ENCODE assay signal across 8 cellular contexts in the genomic region with DNA sequence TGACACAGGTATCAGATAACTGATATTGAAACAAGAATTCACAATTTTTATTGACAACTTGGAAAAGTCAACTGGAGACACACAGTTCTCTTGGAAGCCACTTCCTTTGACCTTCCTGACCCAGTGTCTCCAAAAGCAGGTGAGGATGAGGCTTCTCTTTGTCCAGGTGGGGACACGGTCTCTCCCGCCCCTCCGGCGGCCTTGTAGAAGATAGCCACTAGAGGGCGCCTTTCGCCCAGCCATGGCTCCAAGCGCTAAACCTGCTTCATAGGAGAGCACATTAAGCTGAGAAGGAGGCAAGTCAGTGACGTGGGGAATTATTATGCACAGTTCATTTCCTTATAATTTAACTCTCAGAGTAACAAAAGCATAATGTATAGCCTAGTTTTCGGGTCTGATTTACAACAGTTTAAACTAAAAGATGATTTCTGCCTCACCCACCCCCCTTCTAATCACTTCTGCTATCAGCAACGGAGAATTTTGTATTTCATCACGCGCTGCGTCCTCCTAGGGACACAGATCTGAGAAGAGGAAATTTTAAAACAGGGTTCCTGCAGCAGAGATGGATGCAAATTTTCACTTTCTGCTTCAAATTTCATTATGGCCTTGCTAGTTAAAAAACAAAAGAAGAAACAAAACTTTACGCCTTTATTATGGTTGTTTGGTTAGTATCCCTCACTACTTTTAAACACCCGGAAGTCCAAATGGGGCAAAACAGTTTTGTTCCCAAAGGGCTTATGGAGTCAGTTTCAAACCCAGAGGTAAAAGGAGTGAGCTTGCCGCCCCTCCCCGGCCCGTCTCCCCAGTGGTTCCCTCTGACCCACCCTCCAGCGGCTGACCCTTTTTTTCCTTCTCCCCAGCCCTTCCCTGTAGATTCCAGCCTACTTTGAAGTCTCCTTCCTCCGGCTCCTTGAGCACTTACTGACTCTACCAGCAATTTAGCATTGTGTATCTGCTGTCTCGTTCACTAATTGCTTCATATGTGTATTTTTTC.
DNase-seq lines count a peak whose midpoint lies in the region; ATAC-seq and TF ChIP-seq lines count a peak whose summit lies in the region.

No MANE protein-coding gene starts in this region.

- DNase-seq in DMS153 (lab: John Stamatoyannopoulos, UW) = peak; percentile 77
- DNase-seq in HuH-7.5 (ENCODE audit: low spot score) = peak; percentile 35
- DNase-seq in PC-3 = peak; percentile 87
- DNase-seq in activated T-cell treated with anti-CD3 and anti-CD28 coated beads, Interleukin-2, amount 50 U/mL, for 72 hours = peak; percentile 82 to 85
- peak; percentile 78 for DNase-seq in fibroblast of peridontal ligament (ENCODE audit: extremely low read depth)
- peak; percentile 81 for DNase-seq in nephron progenitor cell
- peak; percentile 82 for DNase-seq in stimulated activated naive CD8-positive, alpha-beta T cell treated with anti-CD3 and anti-CD28 coated beads, Interleukin-15, Interleukin-2, amounts not matched to agents 100 U/mL and 50 U/mL, for 24 hours

- no peak overlapping the region for H3K9ac ChIP-seq in PC-3 (ENCODE audit: low read length)

- H3K4me3 Mint-ChIP-seq in activated T-cell treated with anti-CD3 and anti-CD28 coated beads, Interleukin-2, amount 50 U/mL, for 72 hours = peak overlapping the region; percentile 78 to 89
- H3K4me3 Mint-ChIP-seq in nephron progenitor cell = peak overlapping the region; percentile 84

- H3K9me3 ChIP-seq in PC-3 (ENCODE audit: low read length) = no peaks in the 10 kb centered on the region

- H3K9me3 Mint-ChIP-seq in activated T-cell treated with anti-CD3 and anti-CD28 coated beads, Interleukin-2, amount 50 U/mL, for 72 hours = no peaks in the 10 kb centered on the region
- peaks cover 10% of the 10 kb centered on the region for H3K9me3 Mint-ChIP-seq in nephron progenitor cell

- no peaks in the 10 kb centered on the region for H3K79me2 ChIP-seq in PC-3 (ENCODE audit: low read length)

- H4K20me1 ChIP-seq in PC-3 (ENCODE audit: low read length) = no peaks in the 10 kb centered on the region

- H3K4me1 Mint-ChIP-seq in activated T-cell treated with anti-CD3 and anti-CD28 coated beads, Interleukin-2, amount 50 U/mL, for 72 hours (ENCODE audit: low read depth) = peaks cover 11% of the 10 kb centered on the region
- H3K4me1 Mint-ChIP-seq in nephron progenitor cell = peaks cover 32% of the 10 kb centered on the region

- TF ChIP-seq CTCF in PC-3 (conservative IDR thresholded peaks at IDR 0.05; ENCODE audit: low read depth, low read length) (peak; percentile 98), nephron progenitor cell (IDR thresholded peaks at IDR 0.05) (peak; percentile 98)

- no peaks in the 10 kb centered on the region for H3K36me3 ChIP-seq in PC-3 (ENCODE audit: low read depth, low read length)

- no peaks in the 10 kb centered on the region for H3K36me3 Mint-ChIP-seq in activated T-cell treated with anti-CD3 and anti-CD28 coated beads, Interleukin-2, amount 50 U/mL, for 72 hours (ENCODE audit: insufficient read depth in 2 of 2)
- H3K36me3 Mint-ChIP-seq in nephron progenitor cell (ENCODE audit: low read depth) = no peaks in the 10 kb centered on the region

- CTCF ChIA-PET in PC-3 (lab: Charles Lee) = interaction anchor here (0.5 to 1.0 kb wide), 7 partner anchors 32 to 1534 kb away, joined by 3 to 5 read pairs (median 4); no protein-coding TSS in a partner anchor

- intact Hi-C loops in PC-3 (cut with micrococcal nuclease) = loop anchor here (1.0 to 10.0 kb wide), 5 partner anchors 182 to 1803 kb away; no protein-coding TSS in a partner anchor

- H3K9me2 ChIP-seq in PC-3 (replicated peaks; ENCODE audit: low read length) = no peaks in the 10 kb centered on the region

- no peak overlapping the region for H3K27ac Mint-ChIP-seq in activated T-cell treated with anti-CD3 and anti-CD28 coated beads, Interleukin-2, amount 50 U/mL, for 72 hours
- H3K27ac Mint-ChIP-seq in nephron progenitor cell = no peak overlapping the region

- H3K4me1 ChIP-seq in PC-3 (ENCODE audit: insufficient read depth, low read length) = no peaks in the 10 kb centered on the region

- peaks cover 29% of the 10 kb centered on the region for H3K27me3 Mint-ChIP-seq in activated T-cell treated with anti-CD3 and anti-CD28 coated beads, Interleukin-2, amount 50 U/mL, for 72 hours (ENCODE audit: low read depth)
- peaks cover 4% of the 10 kb centered on the region for H3K27me3 Mint-ChIP-seq in nephron progenitor cell (ENCODE audit: low read depth, poor library complexity)

- H2AFZ ChIP-seq in PC-3 (ENCODE audit: low read length) = peak overlapping the region; percentile 89

- ATAC-seq in GM21576 (IDR thresholded peaks at IDR 0.05; ENCODE audit: unreplicated experiment) (peak; percentile 99), PC-3 (peak; percentile 99)
- ATAC-seq in activated T-cell treated with anti-CD3 and anti-CD28 coated beads, Interleukin-2, amount 50 U/mL, for 72 hours (replicated peaks in 1 of 2) = peak; percentile 98
- ATAC-seq in stimulated activated naive CD8-positive, alpha-beta T cell treated with anti-CD3 and anti-CD28 coated beads, Interleukin-15, Interleukin-2, amounts not matched to agents 100 U/mL and 50 U/mL, for 24 hours = peak; percentile 97

- H3K27me3 ChIP-seq in PC-3 (ENCODE audit: low read length) = peaks cover 65% of the 10 kb centered on the region

- H3K27ac ChIP-seq in PC-3 (ENCODE audit: low read length) = no peak overlapping the region

- no TSS peak for BruUV-seq in PC-3 (replicated peaks; lab: Mats Ljungman, UMichigan)

- H3F3A ChIP-seq in PC-3 (ENCODE audit: low read length, unreplicated experiment) = no peaks in the 10 kb centered on the region

- peak overlapping the region; percentile 93 for H3K4me2 ChIP-seq in PC-3 (ENCODE audit: low read length)

- peak overlapping the region; percentile 68 for H3K4me3 ChIP-seq in PC-3 (ENCODE audit: low read length)

- POLR2A ChIA-PET in PC-3 (lab: Charles Lee; ENCODE audit: unreplicated experiment) = no interaction called here

Comparison
In these comparisons a context has a peak if more than half of its experiments do, and no peak if none do; other contexts are left out.
1. DNase-seq: peak in every context shown above with its lines; median percentile 87 in PC-3; 84 in activated T-cell treated with anti-CD3 and anti-CD28 coated beads, Interleukin-2, amount 50 U/mL, for 72 hours; 82 in stimulated activated naive CD8-positive, alpha-beta T cell treated with anti-CD3 and anti-CD28 coated beads, Interleukin-15, Interleukin-2, amounts not matched to agents 100 U/mL and 50 U/mL, for 24 hours; 81 in nephron progenitor cell; 78 in fibroblast of peridontal ligament; 77 in DMS153; 35 in HuH-7.5.